ENCODE assay signal across 8 cellular contexts in the genomic region with DNA sequence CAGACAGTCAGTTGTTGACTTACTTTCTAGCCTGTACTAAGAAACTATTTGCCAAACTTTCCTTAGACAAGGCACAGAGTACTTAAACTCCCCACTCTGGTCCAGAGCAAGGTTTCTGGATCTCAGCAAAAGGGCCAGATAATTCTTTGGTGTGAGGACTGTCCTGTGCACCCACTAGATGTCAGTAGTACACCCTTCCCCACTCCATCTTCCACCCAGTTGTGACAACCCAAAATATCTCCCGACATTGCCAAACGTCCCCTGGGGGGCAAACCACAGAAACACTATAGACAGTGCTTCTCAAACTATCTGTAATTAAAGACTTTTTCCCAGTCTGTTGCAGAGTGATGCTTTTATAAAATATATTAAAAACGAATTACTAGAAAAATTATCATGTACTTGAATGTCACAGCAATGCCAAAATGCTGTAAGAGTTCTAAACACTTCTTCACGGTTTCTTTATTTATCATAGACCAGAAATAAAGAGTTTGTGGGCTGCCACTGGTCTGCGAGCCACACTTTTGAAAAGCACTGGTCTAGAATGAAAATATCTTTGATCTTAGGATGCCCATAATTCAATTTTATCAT.
DNase-seq lines count a peak whose midpoint lies in the region; ATAC-seq and TF ChIP-seq lines count a peak whose summit lies in the region.

No MANE protein-coding gene starts in this region.

- H3K79me2 ChIP-seq in MM.1S (ENCODE audit: low read length) (0 out of 2 replicates have a peak, but pooled peaks cover 2% of the 10 kb centered on the region), hepatocyte (no peaks in the 10 kb centered on the region)

- ATAC-seq in activated T-cell treated with anti-CD3 and anti-CD28 coated beads, Interleukin-2, amount 50 U/mL, for 72 hours (replicated peaks in 1 of 2), result peak; percentile 74

- 44% methylated on average over 5 of the region's 5 CpGs for WGBS in hepatocyte (ENCODE audit: low lambda C conversion rate, missing lambda C conversion rate)

- no peak overlapping the region for H3K4me3 ChIP-seq in A673 (ENCODE audit: low read depth, low read length, poor library complexity, severe bottlenecking)
- H3K4me3 ChIP-seq in HEK293 (ENCODE audit: low read depth, low read length), result no peak overlapping the region
- H3K4me3 ChIP-seq in MM.1S (ENCODE audit: low read length), result 0 out of 2 replicates have a peak overlapping the region, but pooled peaks have one; percentile 5
- no peak overlapping the region for H3K4me3 ChIP-seq in hepatocyte

- H3K4me3 Mint-ChIP-seq in activated T-cell treated with anti-CD3 and anti-CD28 coated beads, Interleukin-2, amount 50 U/mL, for 72 hours, result no peak overlapping the region

- H3K36me3 Mint-ChIP-seq in activated T-cell treated with anti-CD3 and anti-CD28 coated beads, Interleukin-2, amount 50 U/mL, for 72 hours (ENCODE audit: insufficient read depth in 2 of 2), result no peaks in the 10 kb centered on the region

- H2AFZ ChIP-seq in MM.1S (ENCODE audit: low read length), result peak overlapping the region; percentile 33; the same call in 1 of the 2 replicates
- H2AFZ ChIP-seq in hepatocyte, result no peak overlapping the region

- TF ChIP-seq CTCF in A673 (conservative IDR thresholded peaks at IDR 0.05; ENCODE audit: low read depth, low read length) (peak; percentile 76), HEK293 (tag by site-specific recombination; IDR thresholded peaks at IDR 0.05) (peak; percentile 72), MM.1S (IDR thresholded peaks at IDR 0.05; ENCODE audit: low read length) (peak; percentile 91), hepatocyte (IDR thresholded peaks at IDR 0.05; ENCODE audit: poor library complexity) (peak; percentile 73)

- H3K27ac ChIP-seq in A673 (ENCODE audit: low read depth, low read length, poor library complexity, severe bottlenecking), result no peak overlapping the region
- H3K27ac ChIP-seq in HEK293 (ENCODE audit: extremely low read depth, low read depth, low read length), result no peak overlapping the region
- peak overlapping the region; percentile 53; the same call in 1 of the 2 replicates for H3K27ac ChIP-seq in MM.1S (ENCODE audit: low read length)
- no peak overlapping the region for H3K27ac ChIP-seq in hepatocyte

- CTCF ChIA-PET in A673 (lab: Charles Lee), result no interaction called here
- CTCF ChIA-PET in HEK293 (lab: Yijun Ruan, JAX), result interaction anchor here (1.0 kb wide), 1 partner anchor 258 kb away, joined by 3 read pairs; no protein-coding TSS in a partner anchor

- H3K9me3 ChIP-seq in A673 (ENCODE audit: low read depth, low read length, poor library complexity, severe bottlenecking), result no peaks in the 10 kb centered on the region
- no peaks in the 10 kb centered on the region for H3K9me3 ChIP-seq in HEK293 (ENCODE audit: control insufficient read depth, insufficient read depth, low read depth, low read length)
- no peaks in the 10 kb centered on the region for H3K9me3 ChIP-seq in MM.1S (replicated peaks; ENCODE audit: insufficient read depth, low read length)
- H3K9me3 ChIP-seq in hepatocyte (ENCODE audit: low read depth), result no peaks in the 10 kb centered on the region

- no peaks in the 10 kb centered on the region for H3K9me2 ChIP-seq in MM.1S (replicated peaks; ENCODE audit: insufficient read depth, low read length)
- no peaks in the 10 kb centered on the region for H3K9me2 ChIP-seq in hepatocyte (replicated peaks; ENCODE audit: insufficient read depth)

- intact Hi-C loops in A673 (cut with micrococcal nuclease; ENCODE audit: unreplicated experiment), result loop anchor here (2.0 to 10.0 kb wide), 2 partner anchors 378 to 564 kb away; no protein-coding TSS in a partner anchor

- H3K4me1 Mint-ChIP-seq in activated T-cell treated with anti-CD3 and anti-CD28 coated beads, Interleukin-2, amount 50 U/mL, for 72 hours (ENCODE audit: low read depth), result no peaks in the 10 kb centered on the region

- H3K27ac Mint-ChIP-seq in activated T-cell treated with anti-CD3 and anti-CD28 coated beads, Interleukin-2, amount 50 U/mL, for 72 hours, result no peak overlapping the region

- H3K4me1 ChIP-seq in A673 (ENCODE audit: insufficient read depth, low read length, poor library complexity, severe bottlenecking), result no peaks in the 10 kb centered on the region
- no peaks in the 10 kb centered on the region for H3K4me1 ChIP-seq in HEK293 (ENCODE audit: control insufficient read depth, insufficient read depth, low read length)
- H3K4me1 ChIP-seq in MM.1S (ENCODE audit: low read length), result peaks cover 40% of the 10 kb centered on the region
- no peaks in the 10 kb centered on the region for H3K4me1 ChIP-seq in hepatocyte (ENCODE audit: insufficient read depth)

- BruUV-seq in A673 (replicated peaks; lab: Mats Ljungman, UMichigan), result no TSS peak

- H3F3A ChIP-seq in MM.1S (ENCODE audit: insufficient read depth, low read length), result peaks cover 10% of the 10 kb centered on the region

- H3K36me3 ChIP-seq in A673 (ENCODE audit: insufficient read depth, low read length, poor library complexity, severe bottlenecking), result no peaks in the 10 kb centered on the region
- no peaks in the 10 kb centered on the region for H3K36me3 ChIP-seq in HEK293 (ENCODE audit: control insufficient read depth in 2 of 2, insufficient read depth in 1 of 2, low read length in 2 of 2)
- H3K36me3 ChIP-seq in MM.1S (replicated peaks; ENCODE audit: insufficient read depth, low read length), result no peaks in the 10 kb centered on the region
- H3K36me3 ChIP-seq in hepatocyte (replicated peaks; ENCODE audit: insufficient read depth, low read depth), result no peaks in the 10 kb centered on the region

- DNase-seq in A673 (ENCODE audit: low spot score) (peak; percentile 62), GM03348 (ENCODE audit: low spot score) (peak; percentile 56), MM.1S (peak; percentile 87), hepatocyte (ENCODE audit: low spot score) (peak; percentile 45), stromal cell of bone marrow (ENCODE audit: low read depth) (peak; percentile 20), GDM1 (lab: John Stamatoyannopoulos, UW) (no peak)
- DNase-seq in activated T-cell treated with anti-CD3 and anti-CD28 coated beads, Interleukin-2, amount 50 U/mL, for 72 hours, result peak; percentile 20 to 23

- H4K20me1 ChIP-seq in MM.1S (ENCODE audit: insufficient read depth, low read length), result no peaks in the 10 kb centered on the region
- H4K20me1 ChIP-seq in hepatocyte (ENCODE audit: insufficient read depth, poor library complexity, severe bottlenecking), result no peaks in the 10 kb centered on the region

- POLR2A ChIA-PET in A673 (lab: Charles Lee; ENCODE audit: low non-redundant PET), result no interaction called here
- POLR2A ChIA-PET in HEK293 (lab: Yijun Ruan, JAX), result no interaction called here

- no peaks in the 10 kb centered on the region for H3K27me3 ChIP-seq in A673 (replicated peaks; ENCODE audit: insufficient read depth, low read depth, low read length, poor library complexity)
- no peaks in the 10 kb centered on the region for H3K27me3 ChIP-seq in MM.1S (replicated peaks; ENCODE audit: insufficient read depth, low read length)
- H3K27me3 ChIP-seq in hepatocyte, result no peaks in the 10 kb centered on the region

- H3K4me2 ChIP-seq in MM.1S (ENCODE audit: low read depth, low read length) (peak overlapping the region; percentile 48; the same call in 1 of the 2 replicates), hepatocyte (no peak overlapping the region)

- peaks cover 23% of the 10 kb centered on the region for H3K27me3 Mint-ChIP-seq in activated T-cell treated with anti-CD3 and anti-CD28 coated beads, Interleukin-2, amount 50 U/mL, for 72 hours (ENCODE audit: low read depth)

- peak overlapping the region; percentile 19; the same call in 1 of the 2 replicates for H3K9ac ChIP-seq in MM.1S (ENCODE audit: low read length)

- no peaks in the 10 kb centered on the region for H3K9me3 Mint-ChIP-seq in activated T-cell treated with anti-CD3 and anti-CD28 coated beads, Interleukin-2, amount 50 U/mL, for 72 hours

TF ChIP-seq in HEK293, 187 proteins besides CTCF, POLR2A, EP300 and RAD21:
- TF ChIP-seq ZNF660 (tag by site-specific recombination; IDR thresholded peaks at IDR 0.05) (0 out of 2 replicates have a peak, but pooled peaks have one; percentile 37), ZNF654 (tag by site-specific recombination; IDR thresholded peaks at IDR 0.05; ENCODE audit: low read depth) (peak; percentile 82), GLIS1 (tag by site-specific recombination; IDR thresholded peaks at IDR 0.05) (peak; percentile 28; the same call in 1 of the 2 replicates), TRIM28 (IDR thresholded peaks at IDR 0.05; ENCODE audit: borderline replicate concordance, low read length) (no peak)
- TF ChIP-seq, protein P1, sequence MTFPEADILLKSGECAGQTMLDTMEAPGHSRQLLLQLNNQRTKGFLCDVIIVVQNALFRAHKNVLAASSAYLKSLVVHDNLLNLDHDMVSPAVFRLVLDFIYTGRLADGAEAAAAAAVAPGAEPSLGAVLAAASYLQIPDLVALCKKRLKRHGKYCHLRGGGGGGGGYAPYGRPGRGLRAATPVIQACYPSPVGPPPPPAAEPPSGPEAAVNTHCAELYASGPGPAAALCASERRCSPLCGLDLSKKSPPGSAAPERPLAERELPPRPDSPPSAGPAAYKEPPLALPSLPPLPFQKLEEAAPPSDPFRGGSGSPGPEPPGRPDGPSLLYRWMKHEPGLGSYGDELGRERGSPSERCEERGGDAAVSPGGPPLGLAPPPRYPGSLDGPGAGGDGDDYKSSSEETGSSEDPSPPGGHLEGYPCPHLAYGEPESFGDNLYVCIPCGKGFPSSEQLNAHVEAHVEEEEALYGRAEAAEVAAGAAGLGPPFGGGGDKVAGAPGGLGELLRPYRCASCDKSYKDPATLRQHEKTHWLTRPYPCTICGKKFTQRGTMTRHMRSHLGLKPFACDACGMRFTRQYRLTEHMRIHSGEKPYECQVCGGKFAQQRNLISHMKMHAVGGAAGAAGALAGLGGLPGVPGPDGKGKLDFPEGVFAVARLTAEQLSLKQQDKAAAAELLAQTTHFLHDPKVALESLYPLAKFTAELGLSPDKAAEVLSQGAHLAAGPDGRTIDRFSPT (tag by site-specific recombination; IDR thresholded peaks at IDR 0.05), result no peak
